In the genomic region with DNA sequence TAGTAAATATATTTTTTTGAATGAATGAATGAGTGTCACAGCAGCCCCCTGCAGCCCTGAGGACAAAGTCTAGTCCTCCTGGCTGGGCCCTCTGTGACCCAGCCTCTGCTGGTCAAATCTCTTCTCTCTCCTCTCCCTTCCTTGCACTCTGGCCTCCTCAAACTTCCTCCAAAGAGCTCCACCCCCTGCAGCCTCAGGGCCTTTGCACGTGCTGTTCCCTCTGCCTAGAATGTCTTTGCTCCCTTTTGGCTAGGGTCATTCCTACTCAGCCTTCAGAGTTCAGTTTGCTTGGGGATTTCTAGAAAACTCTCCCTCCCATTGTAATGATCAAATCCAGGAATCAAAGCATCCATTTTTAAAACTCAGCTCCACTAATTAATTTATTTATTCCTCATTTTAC, we compare ENCODE assay signal across 22 cellular contexts. TPM values are rescaled to one million over a fixed set of nuclear protein-coding genes. Genes with fewer than 3 reads are reported as not detected.
A peak's percentile ranks its signal among the peaks of the same experiment; 100 is the strongest.
DNase-seq lines count a peak whose midpoint lies in the region; ATAC-seq and TF ChIP-seq lines count a peak whose summit lies in the region.
"Had no signal": no experiment of that assay in that cellular context is flagged by ENCODE, and none has a peak within 500 bp of the region (broad histone marks: within the 10 kb centered on the region; RNA-seq: fewer than 3 reads in every experiment).

No MANE protein-coding gene starts in this region.

- peaks cover 82% of the 10 kb centered on the region for H3K36me3 Mint-ChIP-seq in activated CD8-positive, alpha-beta T cell treated with anti-CD3 and anti-CD28 coated beads, Interleukin-2, amount 10 ng/mL, durations not matched to agents 7 days and 5 days (ENCODE audit: low read depth)
- H3K36me3 Mint-ChIP-seq in activated CD8-positive, alpha-beta T cell treated with anti-CD3 and anti-CD28 coated beads for 36 hours (ENCODE audit: low read depth): peaks cover 45% of the 10 kb centered on the region
- H3K36me3 Mint-ChIP-seq in CD4-positive, alpha-beta memory T cell: peaks cover 33 to 57% of the 10 kb centered on the region in 2 donors
- peaks cover 11 to 40% (median 12%) of the 10 kb centered on the region in 3 donors for H3K36me3 Mint-ChIP-seq in immature natural killer cell
- H3K36me3 Mint-ChIP-seq: type B pancreatic cell had no signal

- H3K27ac Mint-ChIP-seq in activated CD8-positive, alpha-beta T cell treated with anti-CD3 and anti-CD28 coated beads, Interleukin-2, amount 10 ng/mL, durations not matched to agents 7 days and 5 days: peak overlapping the region; percentile 77
- H3K27ac Mint-ChIP-seq in activated CD8-positive, alpha-beta T cell treated with anti-CD3 and anti-CD28 coated beads for 36 hours: no peak overlapping the region
- H3K27ac Mint-ChIP-seq in CD4-positive, alpha-beta memory T cell: peak overlapping the region; percentile 36 to 98 (median 79)
- peak overlapping the region; percentile 69 to 94 (median 88) for H3K27ac Mint-ChIP-seq in immature natural killer cell

- H3K4me3 ChIP-seq in CD4-positive, alpha-beta memory T cell (ENCODE audit: low read length in 2 of 2): no peak overlapping the region
- no peak overlapping the region for H3K4me3 ChIP-seq in spleen
- H3K4me3 ChIP-seq: A549, BLaER1, dorsolateral prefrontal cortex had no signal

- peak overlapping the region; percentile 67 for H3K27ac ChIP-seq in CD4-positive, alpha-beta memory T cell (ENCODE audit: low read depth, low read length)
- H3K27ac ChIP-seq in spleen: peak overlapping the region; percentile 48 to 92 (median 86)
- H3K27ac ChIP-seq: A549, BLaER1 had no signal

- no peak for ATAC-seq in activated CD8-positive, alpha-beta T cell treated with anti-CD3 and anti-CD28 coated beads, Interleukin-2, amount 10 ng/mL, durations not matched to agents 7 days and 5 days
- no peak for ATAC-seq in activated CD8-positive, alpha-beta T cell treated with anti-CD3 and anti-CD28 coated beads for 36 hours
- no peak for ATAC-seq in GM18870 (IDR thresholded peaks at IDR 0.05; ENCODE audit: unreplicated experiment)
- ATAC-seq: A549, left colon, sciatic nerve, SK-N-SH treated with all-trans-retinoic acid at 6 μM for 48 hours had no signal

- WGBS in spleen, 5 donors: 53 to 89% (median 70%) methylated on average over 1 of the region's 1 CpG

- CTCF ChIA-PET in activated CD8-positive, alpha-beta T cell treated with anti-CD3 and anti-CD28 coated beads, Interleukin-2, amount 10 ng/mL, durations not matched to agents 7 days and 5 days (lab: Charles Lee): interaction anchor here (1.1 to 11.1 kb wide), 6 partner anchors 10 to 377 kb away, joined by 3 to 102 read pairs (median 20); a partner anchor contains a TSS
- CTCF ChIA-PET in activated CD8-positive, alpha-beta T cell treated with anti-CD3 and anti-CD28 coated beads for 36 hours (lab: Charles Lee): interaction anchor here (0.8 to 16.0 kb wide), 6 partner anchors 10 to 105 kb away, joined by 3 to 144 read pairs (median 6); a partner anchor contains a TSS
- CTCF ChIA-PET in CD4-positive, alpha-beta memory T cell (lab: Charles Lee; ENCODE audit: partially characterized antibody): interaction anchor here (0.8 to 10.6 kb wide), 8 partner anchors 19 to 177 kb away, joined by 3 to 128 read pairs (median 6); a partner anchor contains a TSS

- intact Hi-C loops in activated CD8-positive, alpha-beta T cell treated with anti-CD3 and anti-CD28 coated beads for 36 hours (cut with micrococcal nuclease): no loop called here
- intact Hi-C loops in CD4-positive, alpha-beta memory T cell (cut with micrococcal nuclease): no loop called here
- intact Hi-C loops in spleen (cut with DNase I; ENCODE audit: low total_unique reads): no loop called here

- no peaks in the 10 kb centered on the region for H3K9me3 ChIP-seq in CD4-positive, alpha-beta memory T cell (ENCODE audit: control insufficient read depth in 1 of 2, low read length in 2 of 2)
- H3K9me3 ChIP-seq in spleen: no peaks in the 10 kb centered on the region
- H3K9me3 ChIP-seq: A549, BLaER1 had no signal

- no peaks in the 10 kb centered on the region for H3K27me3 Mint-ChIP-seq in activated CD8-positive, alpha-beta T cell treated with anti-CD3 and anti-CD28 coated beads, Interleukin-2, amount 10 ng/mL, durations not matched to agents 7 days and 5 days (ENCODE audit: low read depth)
- no peaks in the 10 kb centered on the region for H3K27me3 Mint-ChIP-seq in activated CD8-positive, alpha-beta T cell treated with anti-CD3 and anti-CD28 coated beads for 36 hours
- no peaks in the 10 kb centered on the region for H3K27me3 Mint-ChIP-seq in CD4-positive, alpha-beta memory T cell
- H3K27me3 Mint-ChIP-seq in immature natural killer cell (ENCODE audit: low read depth in 3 of 3): peaks cover 0 to 1% (median 0%) of the 10 kb centered on the region in 3 donors

- no peak overlapping the region for H3K4me3 Mint-ChIP-seq in activated CD8-positive, alpha-beta T cell treated with anti-CD3 and anti-CD28 coated beads, Interleukin-2, amount 10 ng/mL, durations not matched to agents 7 days and 5 days
- H3K4me3 Mint-ChIP-seq in activated CD8-positive, alpha-beta T cell treated with anti-CD3 and anti-CD28 coated beads for 36 hours: no peak overlapping the region
- H3K4me3 Mint-ChIP-seq in CD4-positive, alpha-beta memory T cell: peak overlapping the region in 2 of 8 donors; percentile 22 to 38
- no peak overlapping the region for H3K4me3 Mint-ChIP-seq in immature natural killer cell
- H3K4me3 Mint-ChIP-seq: type B pancreatic cell had no signal

- TF ChIP-seq CTCF in activated CD8-positive, alpha-beta T cell treated with anti-CD3 and anti-CD28 coated beads for 36 hours (IDR thresholded peaks at IDR 0.05): no peak
- no peak for TF ChIP-seq CTCF in spleen (IDR thresholded peaks at IDR 0.05 in 8 of 11, conservative IDR thresholded peaks at IDR 0.05 in 3 of 11)

- POLR2A ChIA-PET in activated CD8-positive, alpha-beta T cell treated with anti-CD3 and anti-CD28 coated beads, Interleukin-2, amount 10 ng/mL, durations not matched to agents 7 days and 5 days (lab: Charles Lee): interaction anchor here (0.6 to 1.1 kb wide), 2 partner anchors 11 to 18 kb away, joined by 3 to 4 read pairs; no protein-coding TSS in a partner anchor
- POLR2A ChIA-PET in activated CD8-positive, alpha-beta T cell treated with anti-CD3 and anti-CD28 coated beads for 36 hours (lab: Charles Lee): interaction anchor here (0.7 to 7.5 kb wide), 3 partner anchors 12 to 39 kb away, joined by 3 to 56 read pairs (median 3); a partner anchor contains a TSS
- POLR2A ChIA-PET in CD4-positive, alpha-beta memory T cell (lab: Charles Lee; ENCODE audit: partially characterized antibody): interaction anchor here (1.0 to 15.3 kb wide), 6 partner anchors 11 to 172 kb away, joined by 3 to 377 read pairs (median 6); a partner anchor contains a TSS

- no peaks in the 10 kb centered on the region for H3K27me3 ChIP-seq in CD4-positive, alpha-beta memory T cell (ENCODE audit: insufficient read depth, low read length)
- H3K27me3 ChIP-seq in spleen (replicated peaks in 1 of 7): no peaks in the 10 kb centered on the region
- H3K27me3 ChIP-seq: BLaER1, dorsolateral prefrontal cortex had no signal

- peaks cover 11% of the 10 kb centered on the region for H3K36me3 ChIP-seq in CD4-positive, alpha-beta memory T cell (ENCODE audit: insufficient read depth, low read length)
- H3K36me3 ChIP-seq in spleen: peaks cover 0 to 88% (median 32%) of the 10 kb centered on the region in 6 donors

- peaks cover 72% of the 10 kb centered on the region for H3K4me1 Mint-ChIP-seq in activated CD8-positive, alpha-beta T cell treated with anti-CD3 and anti-CD28 coated beads, Interleukin-2, amount 10 ng/mL, durations not matched to agents 7 days and 5 days (ENCODE audit: low read depth)
- peaks cover 61% of the 10 kb centered on the region for H3K4me1 Mint-ChIP-seq in activated CD8-positive, alpha-beta T cell treated with anti-CD3 and anti-CD28 coated beads for 36 hours (ENCODE audit: low read depth)
- peaks cover 47 to 80% (median 68%) of the 10 kb centered on the region in 4 donors for H3K4me1 Mint-ChIP-seq in CD4-positive, alpha-beta memory T cell
- peaks cover 82 to 86% of the 10 kb centered on the region in 2 donors for H3K4me1 Mint-ChIP-seq in immature natural killer cell

- peaks cover 67% of the 10 kb centered on the region for H3K4me1 ChIP-seq in CD4-positive, alpha-beta memory T cell (ENCODE audit: insufficient read depth, low read length)
- peaks cover 63 to 100% (median 99%) of the 10 kb centered on the region in 6 donors for H3K4me1 ChIP-seq in spleen
- H3K4me1 ChIP-seq: A549 had no signal

- no peak for TF ChIP-seq POLR2A in spleen (IDR thresholded peaks at IDR 0.05)

- DNase-seq in activated CD8-positive, alpha-beta T cell treated with anti-CD3 and anti-CD28 coated beads, Interleukin-2, amount 10 ng/mL, durations not matched to agents 7 days and 5 days: no peak
- DNase-seq in activated CD8-positive, alpha-beta T cell treated with anti-CD3 and anti-CD28 coated beads for 36 hours: no peak
- no peak for DNase-seq in CD4-positive, alpha-beta memory T cell
- DNase-seq in immature natural killer cell: no peak
- DNase-seq in spleen: no peak
- no peak for DNase-seq in SKM-1 treated with dmso at 0.1 percent for 144 hours (lab: John Stamatoyannopoulos, UW; ENCODE audit: unreplicated experiment)
- no peak for DNase-seq in NCI-H345 (lab: John Stamatoyannopoulos, UW)
- DNase-seq: dorsolateral prefrontal cortex; GDM1; left colon; NCI-H1092; NCI-H2029; NCI-H524; stimulated activated naive CD4-positive, alpha-beta T cell treated with Interleukin-2 at 50 U/mL for 16 hours had no signal

- H3K9me3 Mint-ChIP-seq in activated CD8-positive, alpha-beta T cell treated with anti-CD3 and anti-CD28 coated beads, Interleukin-2, amount 10 ng/mL, durations not matched to agents 7 days and 5 days (ENCODE audit: insufficient read depth): no peaks in the 10 kb centered on the region
- no peaks in the 10 kb centered on the region for H3K9me3 Mint-ChIP-seq in activated CD8-positive, alpha-beta T cell treated with anti-CD3 and anti-CD28 coated beads for 36 hours
- no peaks in the 10 kb centered on the region for H3K9me3 Mint-ChIP-seq in CD4-positive, alpha-beta memory T cell
- H3K9me3 Mint-ChIP-seq in immature natural killer cell: no peaks in the 10 kb centered on the region
- H3K9me3 Mint-ChIP-seq: type B pancreatic cell had no signal

RNA-seq across cellular contexts. Expression of a gene that starts 13.0 kb away (rescaled TPM):
- total RNA-seq in activated CD8-positive, alpha-beta T cell treated with anti-CD3 and anti-CD28 coated beads, Interleukin-2, amount 10 ng/mL, durations not matched to agents 7 days and 5 days: 10 to 100 TPM; 75.6 to 77.5 TPM
- 10 to 100 TPM; 29.9 to 30.3 TPM for total RNA-seq in activated CD8-positive, alpha-beta T cell treated with anti-CD3 and anti-CD28 coated beads for 36 hours
- total RNA-seq in CD4-positive, alpha-beta memory T cell: 10 to 100 TPM; 43.4 to 48.6 TPM
- 10 to 100 TPM in 1 of 2 donors, 1 to 10 TPM in 1; 8.7 to 51.5 TPM for polyA plus RNA-seq in CD4-positive, alpha-beta memory T cell
- 10 to 100 TPM; 16.9 to 86.2 (median 18.7) TPM for polyA plus RNA-seq in immature natural killer cell
- 10 to 100 TPM; 44.7 to 85.4 (median 61.2) TPM for total RNA-seq in spleen
- polyA plus RNA-seq in spleen: 10 to 100 TPM; 27.0 to 51.1 (median 34.3) TPM

RNA-seq across cellular contexts. Expression of a gene that starts 20.4 kb away (rescaled TPM):
- total RNA-seq in activated CD8-positive, alpha-beta T cell treated with anti-CD3 and anti-CD28 coated beads, Interleukin-2, amount 10 ng/mL, durations not matched to agents 7 days and 5 days: 100 to 1,000 TPM; 132 to 136 TPM
- total RNA-seq in activated CD8-positive, alpha-beta T cell treated with anti-CD3 and anti-CD28 coated beads for 36 hours: 10 to 100 TPM; 86.2 to 91.6 TPM
- 100 to 1,000 TPM; 127 to 138 TPM for total RNA-seq in CD4-positive, alpha-beta memory T cell
- 10 to 100 TPM; 35.4 to 63.6 TPM for polyA plus RNA-seq in CD4-positive, alpha-beta memory T cell
- polyA plus RNA-seq in immature natural killer cell (10 to 100 TPM; 44.6 to 83.1 (median 58.1) TPM), spleen (10 to 100 TPM; 49.2 to 87.6 (median 87.1) TPM)
- 100 to 1,000 TPM in 4 of 7 donors, 10 to 100 TPM in 3; 68.3 to 149 (median 103) TPM for total RNA-seq in spleen

RNA-seq across cellular contexts. Expression of a gene that starts 30.3 kb away (rescaled TPM):
- 10 to 100 TPM; 27.0 to 29.1 TPM for total RNA-seq in activated CD8-positive, alpha-beta T cell treated with anti-CD3 and anti-CD28 coated beads, Interleukin-2, amount 10 ng/mL, durations not matched to agents 7 days and 5 days
- total RNA-seq in activated CD8-positive, alpha-beta T cell treated with anti-CD3 and anti-CD28 coated beads for 36 hours: 10 to 100 TPM; 14.4 to 16.1 TPM
- 10 to 100 TPM; 14.3 to 18.4 TPM for total RNA-seq in CD4-positive, alpha-beta memory T cell
- polyA plus RNA-seq in CD4-positive, alpha-beta memory T cell: 10 to 100 TPM; 23.2 to 27.1 TPM
- polyA plus RNA-seq in immature natural killer cell (10 to 100 TPM; 38.9 to 55.1 (median 49.9) TPM), spleen (10 to 100 TPM; 17.9 to 29.1 (median 18.4) TPM)
- 10 to 100 TPM; 16.8 to 36.5 (median 24.5) TPM for total RNA-seq in spleen

RNA-seq across cellular contexts. Expression of a gene that starts 37.3 kb away (rescaled TPM):
- 10 to 100 TPM; 91.5 to 98.3 TPM for total RNA-seq in activated CD8-positive, alpha-beta T cell treated with anti-CD3 and anti-CD28 coated beads, Interleukin-2, amount 10 ng/mL, durations not matched to agents 7 days and 5 days
- 10 to 100 TPM; 79.8 to 80.4 TPM for total RNA-seq in activated CD8-positive, alpha-beta T cell treated with anti-CD3 and anti-CD28 coated beads for 36 hours
- total RNA-seq in CD4-positive, alpha-beta memory T cell: 100 to 1,000 TPM; 100 to 101 TPM
- 10 to 100 TPM; 49.4 to 54.6 TPM for polyA plus RNA-seq in CD4-positive, alpha-beta memory T cell
- polyA plus RNA-seq in immature natural killer cell: 10 to 100 TPM; 77.3 to 97.7 (median 89.1) TPM
- total RNA-seq in spleen: 10 to 100 TPM; 33.3 to 94.6 (median 72.3) TPM
- polyA plus RNA-seq in spleen: 10 to 100 TPM; 39.5 to 73.7 (median 60.5) TPM

RNA-seq across cellular contexts. Expression of a gene that starts 49.5 kb away (rescaled TPM):
- 1 to 10 TPM; 4.7 to 5.0 TPM for total RNA-seq in activated CD8-positive, alpha-beta T cell treated with anti-CD3 and anti-CD28 coated beads, Interleukin-2, amount 10 ng/mL, durations not matched to agents 7 days and 5 days
- total RNA-seq in activated CD8-positive, alpha-beta T cell treated with anti-CD3 and anti-CD28 coated beads for 36 hours: 1 to 10 TPM; 2.1 to 2.3 TPM
- total RNA-seq in CD4-positive, alpha-beta memory T cell: 1 to 10 TPM; 2.5 to 2.6 TPM
- 1 to 10 TPM in 1 of 2 donors, under 1 TPM in 1; 0.09 to 1.8 TPM for polyA plus RNA-seq in CD4-positive, alpha-beta memory T cell
- polyA plus RNA-seq in immature natural killer cell: 1 to 10 TPM in 2 of 3 donors, not detected in 1; 1.3 to 2.4 TPM
- 1 to 10 TPM in 6 of 7 donors, under 1 TPM in 1; 0.60 to 3.1 (median 2.0) TPM for total RNA-seq in spleen
- under 1 TPM; 0.12 to 0.98 (median 0.61) TPM for polyA plus RNA-seq in spleen
- total RNA-seq: frontal cortex, RPMI7951 had no signal
- polyA plus RNA-seq: A549 had no signal
